Comparison of ENCODE assay signal across 16 cellular contexts in the genomic region with DNA sequence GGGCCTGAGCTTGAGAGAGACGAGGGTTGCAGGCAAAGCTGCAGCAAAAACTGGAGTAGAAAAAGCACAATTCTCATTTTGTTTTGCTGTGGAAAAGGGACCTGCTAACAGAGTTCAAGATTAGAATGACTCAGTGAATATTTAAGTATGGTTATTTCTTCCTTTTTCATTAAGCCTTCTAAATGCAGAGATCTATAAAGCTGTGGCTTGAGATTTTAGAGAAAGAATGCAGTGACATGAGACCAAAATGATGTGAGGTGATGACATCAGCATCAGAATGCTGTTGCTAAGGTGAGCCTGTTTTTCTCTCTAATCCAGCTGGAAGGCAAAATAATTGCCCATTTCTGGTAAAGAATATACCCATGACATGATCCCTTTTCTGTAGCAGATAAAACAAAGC. TPM values are rescaled to one million over a fixed set of nuclear protein-coding genes. Genes with fewer than 3 reads are reported as not detected.
A peak's percentile ranks its signal among the peaks of the same experiment; 100 is the strongest.
DNase-seq lines count a peak whose midpoint lies in the region; ATAC-seq and TF ChIP-seq lines count a peak whose summit lies in the region.
"Had no signal": no experiment of that assay in that cellular context is flagged by ENCODE, and none has a peak within 500 bp of the region (broad histone marks: within the 10 kb centered on the region; RNA-seq: fewer than 3 reads in every experiment).

No MANE protein-coding gene starts in this region.

- H3K14ac ChIP-seq in trophoblast cell (ENCODE audit: low read length), result no peak overlapping the region

- H3K23ac ChIP-seq in trophoblast cell (ENCODE audit: low read length), result no peak overlapping the region

- POLR2A ChIA-PET in CD8-positive, alpha-beta T cell (lab: Charles Lee), result interaction anchor here (1.1 to 3.4 kb wide), 2 partner anchors 11 to 15 kb away, joined by 9 to 15 read pairs; a partner anchor contains a TSS

- no peak overlapping the region for H3K27ac Mint-ChIP-seq in CD8-positive, alpha-beta T cell
- peak overlapping the region in 3 of 5 experiments; percentile 67 to 94 (median 84) for H3K27ac Mint-ChIP-seq in brain
- H3K27ac Mint-ChIP-seq: activated CD4-positive, alpha-beta memory T cell treated with anti-CD3 and anti-CD28 coated beads for 36 hours; activated T-helper 17 cell treated with anti-CD3 and anti-CD28 coated beads, Interleukin-2, amount 50 U/mL, for 72 hours; memory B cell; stimulated activated memory B cell treated with anti-CD40 and anti-IgM and Interleukin-4, amounts not matched to agents 10 μg/mL and 1 μg/mL and 100 μg/mL, for 72 hours had no signal

- H3K36me3 Mint-ChIP-seq in CD8-positive, alpha-beta T cell, result no peaks in the 10 kb centered on the region
- no peaks in the 10 kb centered on the region for H3K36me3 Mint-ChIP-seq in brain
- H3K36me3 Mint-ChIP-seq: activated CD4-positive, alpha-beta memory T cell treated with anti-CD3 and anti-CD28 coated beads for 36 hours; stimulated activated memory B cell treated with anti-CD40 and anti-IgM and Interleukin-4, amounts not matched to agents 10 μg/mL and 1 μg/mL and 100 μg/mL, for 72 hours had no signal

- peaks cover 49% of the 10 kb centered on the region for H3K4me1 Mint-ChIP-seq in CD8-positive, alpha-beta T cell (ENCODE audit: low read depth)
- H3K4me1 Mint-ChIP-seq in brain, result peaks cover 20% of the 10 kb centered on the region

- ATAC-seq in CD8-positive, alpha-beta T cell, result no peak
- ATAC-seq in GM18519 (IDR thresholded peaks at IDR 0.05; ENCODE audit: low FRiP score, unreplicated experiment), result no peak
- ATAC-seq: activated T-helper 17 cell treated with anti-CD3 and anti-CD28 coated beads, Interleukin-2, amount 50 U/mL, for 72 hours; stimulated activated memory B cell treated with anti-CD40 and anti-IgM and Interleukin-4, amounts not matched to agents 10 μg/mL and 1 μg/mL and 100 μg/mL, for 72 hours had no signal

- CTCF ChIA-PET in CD8-positive, alpha-beta T cell (lab: Charles Lee), result interaction anchor here (3.4 to 3.6 kb wide), 2 partner anchors 12 to 102 kb away, joined by 14 to 16 read pairs; no protein-coding TSS in a partner anchor

- H3K27me3 ChIP-seq in CD8-positive, alpha-beta T cell (ENCODE audit: insufficient read depth, low read length), result no peaks in the 10 kb centered on the region
- no peaks in the 10 kb centered on the region for H3K27me3 ChIP-seq in trophoblast cell (ENCODE audit: insufficient read depth, low read length)

- no peak overlapping the region for H2BK5ac ChIP-seq in trophoblast cell (ENCODE audit: low read depth, low read length, poor library complexity)

- TF ChIP-seq CTCF in CD8-positive, alpha-beta T cell (IDR thresholded peaks at IDR 0.05), result no peak
- TF ChIP-seq CTCF in brain (conservative IDR thresholded peaks at IDR 0.05), result no peak

- H3K18ac ChIP-seq in trophoblast cell (ENCODE audit: low read length), result no peak overlapping the region

- no CpG with 5 or more reads among the region's 1 CpG for WGBS in trophoblast cell (ENCODE audit: extremely low coverage, insufficient coverage, insufficient read length)

- H4K8ac ChIP-seq in trophoblast cell (ENCODE audit: low read depth, low read length), result peak overlapping the region; percentile 14

- H3K79me2 ChIP-seq in trophoblast cell (ENCODE audit: control insufficient read depth, insufficient read depth, low read length, poor library complexity), result peaks cover 1% of the 10 kb centered on the region

- no peak for DNase-seq in CD8-positive, alpha-beta T cell
- DNase-seq in HT-29 (ENCODE audit: low spot score), result peak; percentile 60
- peak; percentile 63 to 89 for DNase-seq in trophoblast cell
- DNase-seq in posterior vena cava (ENCODE audit: low spot score), result no peak
- DNase-seq in Ammon's horn (ENCODE audit: low spot score), result no peak
- no peak for DNase-seq in HCEC 1CT
- DNase-seq: activated CD4-positive, alpha-beta memory T cell treated with anti-CD3 and anti-CD28 coated beads for 36 hours; aorta; glutamatergic neuron; NCI-H1694 treated with DMSO at 0.1 percent for 48 hours had no signal

- peaks cover 37% of the 10 kb centered on the region for H3K4me1 ChIP-seq in CD8-positive, alpha-beta T cell (ENCODE audit: insufficient read depth, low read length)
- H3K4me1 ChIP-seq in trophoblast cell (ENCODE audit: control insufficient read depth in 1 of 2, insufficient read depth in 2 of 2, low read length in 2 of 2), result peaks cover 5 to 14% of the 10 kb centered on the region in 2 experiments

- no peak overlapping the region for H2AFZ ChIP-seq in trophoblast cell (ENCODE audit: insufficient read depth, low read length, poor library complexity)

- peaks cover 11% of the 10 kb centered on the region for H3K79me1 ChIP-seq in trophoblast cell (ENCODE audit: low read length)

- peak overlapping the region; percentile 87 for H2BK12ac ChIP-seq in trophoblast cell (ENCODE audit: low read length)

- no peaks in the 10 kb centered on the region for H3K9me3 ChIP-seq in CD8-positive, alpha-beta T cell (ENCODE audit: low read length)
- H3K9me3 ChIP-seq in trophoblast cell (ENCODE audit: insufficient read depth, low read depth, low read length), result no peaks in the 10 kb centered on the region

- intact Hi-C loops in CD8-positive, alpha-beta T cell (cut with DNase I, micrococcal nuclease), result no loop called here
- intact Hi-C loops in posterior vena cava (cut with DNase I), result no loop called here

- peak overlapping the region; percentile 1 for H3K4me3 Mint-ChIP-seq in CD8-positive, alpha-beta T cell
- peak overlapping the region in 2 of 5 experiments; percentile 7 to 9 for H3K4me3 Mint-ChIP-seq in brain
- H3K4me3 Mint-ChIP-seq: activated CD4-positive, alpha-beta memory T cell treated with anti-CD3 and anti-CD28 coated beads for 36 hours; memory B cell; stimulated activated memory B cell treated with anti-CD40 and anti-IgM and Interleukin-4, amounts not matched to agents 10 μg/mL and 1 μg/mL and 100 μg/mL, for 72 hours had no signal

- H3K4me3 ChIP-seq in CD8-positive, alpha-beta T cell (ENCODE audit: low read depth, low read length), result no peak overlapping the region
- no peak overlapping the region for H3K4me3 ChIP-seq in trophoblast cell (ENCODE audit: low read depth, low read length)
- H3K4me3 ChIP-seq: SK-N-MC had no signal

- no peak overlapping the region for H3K9ac ChIP-seq in trophoblast cell (ENCODE audit: low read length)

- H3K4me2 ChIP-seq in trophoblast cell (ENCODE audit: low read length), result no peak overlapping the region

- no peak overlapping the region for H3K4ac ChIP-seq in trophoblast cell (ENCODE audit: low read depth, low read length)

- peak overlapping the region; percentile 25 for H2BK120ac ChIP-seq in trophoblast cell (ENCODE audit: insufficient read depth, low read length, poor library complexity)

- no peak overlapping the region for H4K12ac ChIP-seq in trophoblast cell (ENCODE audit: low read depth, low read length)

- peak overlapping the region; percentile 72 for H4K91ac ChIP-seq in trophoblast cell (ENCODE audit: low read depth, low read length)

- no peaks in the 10 kb centered on the region for H3K9me3 Mint-ChIP-seq in CD8-positive, alpha-beta T cell
- peaks cover 0 to 9% (median 7%) of the 10 kb centered on the region in 5 experiments for H3K9me3 Mint-ChIP-seq in brain
- H3K9me3 Mint-ChIP-seq: activated T-helper 17 cell treated with anti-CD3 and anti-CD28 coated beads, Interleukin-2, amount 50 U/mL, for 72 hours had no signal

- H3K27me3 Mint-ChIP-seq in CD8-positive, alpha-beta T cell (ENCODE audit: low read depth), result no peaks in the 10 kb centered on the region
- H3K27me3 Mint-ChIP-seq in brain, result no peaks in the 10 kb centered on the region
- H3K27me3 Mint-ChIP-seq: activated CD4-positive, alpha-beta memory T cell treated with anti-CD3 and anti-CD28 coated beads for 36 hours; activated T-helper 17 cell treated with anti-CD3 and anti-CD28 coated beads, Interleukin-2, amount 50 U/mL, for 72 hours had no signal

- H3K27ac ChIP-seq in CD8-positive, alpha-beta T cell (ENCODE audit: low read depth, low read length), result no peak overlapping the region
- no peak overlapping the region for H3K27ac ChIP-seq in trophoblast cell (ENCODE audit: low read depth, low read length)
- H3K27ac ChIP-seq: SK-N-MC had no signal

- no peaks in the 10 kb centered on the region for H3K36me3 ChIP-seq in CD8-positive, alpha-beta T cell (ENCODE audit: insufficient read depth, low read length)
- no peaks in the 10 kb centered on the region for H3K36me3 ChIP-seq in trophoblast cell (ENCODE audit: control insufficient read depth in 1 of 2, insufficient read depth in 2 of 2, low read length in 2 of 2)

- H2AK5ac ChIP-seq in trophoblast cell (ENCODE audit: low read length), result no peak overlapping the region

RNA-seq across cellular contexts. Expression of a gene that starts 10.8 kb away (rescaled TPM):
- total RNA-seq in CD8-positive, alpha-beta T cell, result 10 to 100 TPM; 31.2 to 33.2 TPM
- 34.2 and 35.7 TPM in 2 replicates for total RNA-seq in HT-29 (2014; rRNA removed; shearing (Covaris generic))
- 11.7 TPM for polyA plus RNA-seq in brain (ENCODE audit: insufficient read depth, low read depth, low replicate concordance)
- polyA plus RNA-seq in trophoblast cell (2013), result 173 and 175 TPM in 2 replicates
- total RNA-seq in posterior vena cava, result 100 to 1,000 TPM; 106 to 139 TPM

Comparison
In these comparisons a context has a peak if more than half of its experiments do, and no peak if none do; other contexts are left out.
1. DNase-seq: peak in HT-29 (single experiment) and trophoblast cell (2 of 2); none in CD8-positive, alpha-beta T cell (0 of 7), posterior vena cava (single experiment), Ammon's horn (single experiment) and HCEC 1CT (single experiment).